Comparison of ENCODE assay signal across 1 cellular context in the genomic region with DNA sequence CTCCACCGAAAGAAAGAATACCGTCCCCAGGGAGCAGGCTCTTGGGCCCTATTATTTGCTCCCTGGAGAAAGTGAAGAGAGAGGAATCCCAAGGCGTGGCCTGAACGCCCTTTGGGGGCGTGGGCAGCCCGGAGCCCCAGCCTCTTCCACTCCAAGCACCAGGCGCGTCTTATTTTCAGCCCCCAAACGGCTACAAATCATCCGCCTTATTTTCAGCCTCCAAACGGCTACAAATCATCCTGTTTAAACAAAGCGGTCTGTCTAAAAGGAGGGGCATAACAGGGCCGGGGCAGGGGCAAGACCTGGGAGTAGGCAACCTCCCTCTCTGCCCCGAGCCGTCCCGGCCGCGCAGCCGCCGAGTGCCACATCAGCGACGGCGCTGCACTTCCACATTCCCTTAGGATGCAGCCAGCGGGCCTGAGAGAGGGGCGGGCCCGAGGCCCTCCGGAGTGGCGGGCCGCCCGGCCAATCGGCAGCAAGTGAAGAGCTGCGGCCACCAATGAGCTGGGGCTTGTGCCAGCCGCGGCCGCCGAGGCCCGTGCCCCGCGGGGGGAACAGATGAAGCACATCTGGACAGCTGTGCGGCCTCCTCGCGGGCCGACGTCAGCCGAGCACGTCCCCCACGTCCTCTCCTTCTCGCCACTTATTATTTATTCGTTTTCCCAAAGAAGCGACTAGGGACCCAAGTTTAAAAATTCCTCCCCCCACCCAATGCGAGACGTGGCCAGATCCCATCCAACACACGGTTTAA.
TF ChIP-seq lines count a peak whose summit lies in the region.

A gene with protein sequence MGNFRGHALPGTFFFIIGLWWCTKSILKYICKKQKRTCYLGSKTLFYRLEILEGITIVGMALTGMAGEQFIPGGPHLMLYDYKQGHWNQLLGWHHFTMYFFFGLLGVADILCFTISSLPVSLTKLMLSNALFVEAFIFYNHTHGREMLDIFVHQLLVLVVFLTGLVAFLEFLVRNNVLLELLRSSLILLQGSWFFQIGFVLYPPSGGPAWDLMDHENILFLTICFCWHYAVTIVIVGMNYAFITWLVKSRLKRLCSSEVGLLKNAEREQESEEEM (plus strand): TSS at position 561 of the 751 bp plus-strand sequence. CDS start 62,593 bp downstream, outside the sequence.

TF ChIP-seq in HepG2, 621 proteins besides CTCF, POLR2A, EP300 and RAD21 (continued from another document and continues in another):
- TF ChIP-seq, protein P1, sequence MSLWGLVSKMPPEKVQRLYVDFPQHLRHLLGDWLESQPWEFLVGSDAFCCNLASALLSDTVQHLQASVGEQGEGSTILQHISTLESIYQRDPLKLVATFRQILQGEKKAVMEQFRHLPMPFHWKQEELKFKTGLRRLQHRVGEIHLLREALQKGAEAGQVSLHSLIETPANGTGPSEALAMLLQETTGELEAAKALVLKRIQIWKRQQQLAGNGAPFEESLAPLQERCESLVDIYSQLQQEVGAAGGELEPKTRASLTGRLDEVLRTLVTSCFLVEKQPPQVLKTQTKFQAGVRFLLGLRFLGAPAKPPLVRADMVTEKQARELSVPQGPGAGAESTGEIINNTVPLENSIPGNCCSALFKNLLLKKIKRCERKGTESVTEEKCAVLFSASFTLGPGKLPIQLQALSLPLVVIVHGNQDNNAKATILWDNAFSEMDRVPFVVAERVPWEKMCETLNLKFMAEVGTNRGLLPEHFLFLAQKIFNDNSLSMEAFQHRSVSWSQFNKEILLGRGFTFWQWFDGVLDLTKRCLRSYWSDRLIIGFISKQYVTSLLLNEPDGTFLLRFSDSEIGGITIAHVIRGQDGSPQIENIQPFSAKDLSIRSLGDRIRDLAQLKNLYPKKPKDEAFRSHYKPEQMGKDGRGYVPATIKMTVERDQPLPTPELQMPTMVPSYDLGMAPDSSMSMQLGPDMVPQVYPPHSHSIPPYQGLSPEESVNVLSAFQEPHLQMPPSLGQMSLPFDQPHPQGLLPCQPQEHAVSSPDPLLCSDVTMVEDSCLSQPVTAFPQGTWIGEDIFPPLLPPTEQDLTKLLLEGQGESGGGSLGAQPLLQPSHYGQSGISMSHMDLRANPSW (CRISPR knock-in tag; IDR thresholded peaks at IDR 0.05; ENCODE audit: borderline replicate concordance), result 0 out of 2 replicates have a peak, but pooled peaks have one; percentile 67
- TF ChIP-seq ZNF331 (CRISPR knock-in tag; IDR thresholded peaks at IDR 0.05) (peak; percentile 83), ZSCAN22 (CRISPR knock-in tag; IDR thresholded peaks at IDR 0.05) (0 out of 2 replicates have a peak, but pooled peaks have one; percentile 41), PRMT3 (CRISPR knock-in tag; IDR thresholded peaks at IDR 0.05; ENCODE audit: borderline replicate concordance, low read depth) (no peak), ZNF44 (CRISPR knock-in tag; IDR thresholded peaks at IDR 0.05) (0 out of 2 replicates have a peak, but pooled peaks have one; percentile 82), ISX (CRISPR knock-in tag; conservative IDR thresholded peaks at IDR 0.05) (no peak), ZNF616 (CRISPR knock-in tag; IDR thresholded peaks at IDR 0.05; ENCODE audit: low read depth) (no peak), ZNF335 (CRISPR knock-in tag; IDR thresholded peaks at IDR 0.05) (peak; percentile 35; the same call in 1 of the 2 replicates), HDAC2 (CRISPR knock-in tag; IDR thresholded peaks at IDR 0.05) (peak; percentile 44), FLYWCH1 (CRISPR knock-in tag; IDR thresholded peaks at IDR 0.05) (no peak), LRRFIP1 (CRISPR knock-in tag; conservative IDR thresholded peaks at IDR 0.05) (no peak), ATF6 (CRISPR knock-in tag; conservative IDR thresholded peaks at IDR 0.05) (no peak), ZNF460 (CRISPR knock-in tag; IDR thresholded peaks at IDR 0.05; ENCODE audit: borderline replicate concordance) (no peak; the same call in 1 of the 2 replicates), ZNF282 (IDR thresholded peaks at IDR 0.05; ENCODE audit: partially characterized antibody) (no peak), RNF219 (CRISPR knock-in tag; IDR thresholded peaks at IDR 0.05) (no peak), ZFP36L1 (CRISPR knock-in tag; IDR thresholded peaks at IDR 0.05) (no peak), ZNF557 (CRISPR knock-in tag; IDR thresholded peaks at IDR 0.05) (peak; percentile 87; the same call in 1 of the 2 replicates), ZNF546 (CRISPR knock-in tag; conservative IDR thresholded peaks at IDR 0.05) (no peak), ZNF260 (CRISPR knock-in tag; IDR thresholded peaks at IDR 0.05; ENCODE audit: borderline replicate concordance, low read depth) (no peak), RNF2 (conservative IDR thresholded peaks at IDR 0.05; ENCODE audit: low read depth) (no peak), GLI4 (CRISPR knock-in tag; IDR thresholded peaks at IDR 0.05; ENCODE audit: borderline replicate concordance) (peak; percentile 83; the same call in 1 of the 2 replicates), TCF12 (IDR thresholded peaks at IDR 0.05) (no peak), TCF12 (CRISPR knock-in tag; IDR thresholded peaks at IDR 0.05) (0 out of 2 replicates have a peak, but pooled peaks have one; percentile 50), ZNF784 (CRISPR knock-in tag; IDR thresholded peaks at IDR 0.05; ENCODE audit: borderline replicate concordance) (no peak), PHF8 (CRISPR knock-in tag; IDR thresholded peaks at IDR 0.05) (peak; percentile 88), EEA1 (CRISPR knock-in tag; IDR thresholded peaks at IDR 0.05; ENCODE audit: borderline replicate concordance) (no peak), THAP8 (CRISPR knock-in tag; IDR thresholded peaks at IDR 0.05; ENCODE audit: borderline replicate concordance) (peak; percentile 48; the same call in 1 of the 2 replicates)
- TF ChIP-seq, protein P2, sequence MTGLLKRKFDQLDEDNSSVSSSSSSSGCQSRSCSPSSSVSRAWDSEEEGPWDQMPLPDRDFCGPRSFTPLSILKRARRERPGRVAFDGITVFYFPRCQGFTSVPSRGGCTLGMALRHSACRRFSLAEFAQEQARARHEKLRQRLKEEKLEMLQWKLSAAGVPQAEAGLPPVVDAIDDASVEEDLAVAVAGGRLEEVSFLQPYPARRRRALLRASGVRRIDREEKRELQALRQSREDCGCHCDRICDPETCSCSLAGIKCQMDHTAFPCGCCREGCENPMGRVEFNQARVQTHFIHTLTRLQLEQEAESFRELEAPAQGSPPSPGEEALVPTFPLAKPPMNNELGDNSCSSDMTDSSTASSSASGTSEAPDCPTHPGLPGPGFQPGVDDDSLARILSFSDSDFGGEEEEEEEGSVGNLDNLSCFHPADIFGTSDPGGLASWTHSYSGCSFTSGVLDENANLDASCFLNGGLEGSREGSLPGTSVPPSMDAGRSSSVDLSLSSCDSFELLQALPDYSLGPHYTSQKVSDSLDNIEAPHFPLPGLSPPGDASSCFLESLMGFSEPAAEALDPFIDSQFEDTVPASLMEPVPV (CRISPR knock-in tag; IDR thresholded peaks at IDR 0.05), result peak; percentile 52; the same call in 1 of the 2 replicates
- TF ChIP-seq, protein P3, sequence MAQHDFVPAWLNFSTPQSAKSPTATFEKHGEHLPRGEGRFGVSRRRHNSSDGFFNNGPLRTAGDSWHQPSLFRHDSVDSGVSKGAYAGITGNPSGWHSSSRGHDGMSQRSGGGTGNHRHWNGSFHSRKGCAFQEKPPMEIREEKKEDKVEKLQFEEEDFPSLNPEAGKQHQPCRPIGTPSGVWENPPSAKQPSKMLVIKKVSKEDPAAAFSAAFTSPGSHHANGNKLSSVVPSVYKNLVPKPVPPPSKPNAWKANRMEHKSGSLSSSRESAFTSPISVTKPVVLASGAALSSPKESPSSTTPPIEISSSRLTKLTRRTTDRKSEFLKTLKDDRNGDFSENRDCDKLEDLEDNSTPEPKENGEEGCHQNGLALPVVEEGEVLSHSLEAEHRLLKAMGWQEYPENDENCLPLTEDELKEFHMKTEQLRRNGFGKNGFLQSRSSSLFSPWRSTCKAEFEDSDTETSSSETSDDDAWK (CRISPR knock-in tag; IDR thresholded peaks at IDR 0.05), result no peak
- TF ChIP-seq, protein P4, sequence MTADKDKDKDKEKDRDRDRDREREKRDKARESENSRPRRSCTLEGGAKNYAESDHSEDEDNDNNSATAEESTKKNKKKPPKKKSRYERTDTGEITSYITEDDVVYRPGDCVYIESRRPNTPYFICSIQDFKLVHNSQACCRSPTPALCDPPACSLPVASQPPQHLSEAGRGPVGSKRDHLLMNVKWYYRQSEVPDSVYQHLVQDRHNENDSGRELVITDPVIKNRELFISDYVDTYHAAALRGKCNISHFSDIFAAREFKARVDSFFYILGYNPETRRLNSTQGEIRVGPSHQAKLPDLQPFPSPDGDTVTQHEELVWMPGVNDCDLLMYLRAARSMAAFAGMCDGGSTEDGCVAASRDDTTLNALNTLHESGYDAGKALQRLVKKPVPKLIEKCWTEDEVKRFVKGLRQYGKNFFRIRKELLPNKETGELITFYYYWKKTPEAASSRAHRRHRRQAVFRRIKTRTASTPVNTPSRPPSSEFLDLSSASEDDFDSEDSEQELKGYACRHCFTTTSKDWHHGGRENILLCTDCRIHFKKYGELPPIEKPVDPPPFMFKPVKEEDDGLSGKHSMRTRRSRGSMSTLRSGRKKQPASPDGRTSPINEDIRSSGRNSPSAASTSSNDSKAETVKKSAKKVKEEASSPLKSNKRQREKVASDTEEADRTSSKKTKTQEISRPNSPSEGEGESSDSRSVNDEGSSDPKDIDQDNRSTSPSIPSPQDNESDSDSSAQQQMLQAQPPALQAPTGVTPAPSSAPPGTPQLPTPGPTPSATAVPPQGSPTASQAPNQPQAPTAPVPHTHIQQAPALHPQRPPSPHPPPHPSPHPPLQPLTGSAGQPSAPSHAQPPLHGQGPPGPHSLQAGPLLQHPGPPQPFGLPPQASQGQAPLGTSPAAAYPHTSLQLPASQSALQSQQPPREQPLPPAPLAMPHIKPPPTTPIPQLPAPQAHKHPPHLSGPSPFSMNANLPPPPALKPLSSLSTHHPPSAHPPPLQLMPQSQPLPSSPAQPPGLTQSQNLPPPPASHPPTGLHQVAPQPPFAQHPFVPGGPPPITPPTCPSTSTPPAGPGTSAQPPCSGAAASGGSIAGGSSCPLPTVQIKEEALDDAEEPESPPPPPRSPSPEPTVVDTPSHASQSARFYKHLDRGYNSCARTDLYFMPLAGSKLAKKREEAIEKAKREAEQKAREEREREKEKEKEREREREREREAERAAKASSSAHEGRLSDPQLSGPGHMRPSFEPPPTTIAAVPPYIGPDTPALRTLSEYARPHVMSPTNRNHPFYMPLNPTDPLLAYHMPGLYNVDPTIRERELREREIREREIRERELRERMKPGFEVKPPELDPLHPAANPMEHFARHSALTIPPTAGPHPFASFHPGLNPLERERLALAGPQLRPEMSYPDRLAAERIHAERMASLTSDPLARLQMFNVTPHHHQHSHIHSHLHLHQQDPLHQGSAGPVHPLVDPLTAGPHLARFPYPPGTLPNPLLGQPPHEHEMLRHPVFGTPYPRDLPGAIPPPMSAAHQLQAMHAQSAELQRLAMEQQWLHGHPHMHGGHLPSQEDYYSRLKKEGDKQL (CRISPR knock-in tag; IDR thresholded peaks at IDR 0.05; ENCODE audit: low read depth), result no peak
